9 cellular contexts compared by ENCODE assay signal in the genomic region with DNA sequence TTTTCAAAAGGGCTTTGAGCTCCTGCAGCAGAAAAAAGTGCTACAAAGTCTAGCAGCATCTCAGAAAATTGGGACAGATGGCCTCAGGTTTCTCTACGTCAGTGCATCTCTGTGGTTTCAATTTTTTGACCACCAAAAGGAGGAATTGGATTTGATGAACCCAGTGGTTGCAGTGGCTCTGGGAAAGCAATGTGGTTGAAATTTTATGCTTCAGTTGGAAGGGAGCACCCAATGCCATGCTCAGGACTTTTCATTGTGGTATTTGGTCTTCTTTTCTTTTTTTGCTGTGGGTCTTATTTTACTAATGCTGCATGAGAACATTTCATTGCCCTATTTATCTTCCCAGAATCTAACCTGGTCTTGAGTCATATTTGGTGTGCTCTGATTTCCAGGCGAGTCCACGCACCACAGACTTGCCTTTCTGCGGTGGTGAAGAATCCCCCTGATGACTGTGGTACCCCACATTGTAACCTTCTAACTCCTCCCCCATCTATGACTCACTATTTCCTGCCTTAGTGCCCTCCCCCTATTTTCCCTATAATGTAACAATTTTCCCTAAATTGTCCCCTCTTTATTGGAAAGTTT. TPM values are rescaled to one million over a fixed set of nuclear protein-coding genes. Genes with fewer than 3 reads are reported as not detected.
A peak's percentile ranks its signal among the peaks of the same experiment; 100 is the strongest.
DNase-seq lines count a peak whose midpoint lies in the region; ATAC-seq, FAIRE-seq and TF ChIP-seq lines count a peak whose summit lies in the region.
"Had no signal": no experiment of that assay in that cellular context is flagged by ENCODE, and none has a peak within 500 bp of the region (broad histone marks: within the 10 kb centered on the region; RNA-seq: fewer than 3 reads in every experiment).

No MANE protein-coding gene starts in this region.

- 76% methylated on average over 4 of the region's 4 CpGs for WGBS in pancreas, 2 donors

- H3K36me3 ChIP-seq in MG63 = no peaks in the 10 kb centered on the region
- H3K36me3 ChIP-seq in pancreas = no peaks in the 10 kb centered on the region
- no peaks in the 10 kb centered on the region for H3K36me3 ChIP-seq in A673 (ENCODE audit: insufficient read depth, low read length, poor library complexity, severe bottlenecking)

- H3K27ac ChIP-seq in pancreas = no peak overlapping the region
- no peak overlapping the region for H3K27ac ChIP-seq in A673 (ENCODE audit: low read depth, low read length, poor library complexity, severe bottlenecking)
- H3K27ac ChIP-seq: epithelial cell of prostate had no signal

- no peak overlapping the region for H3K4me3 ChIP-seq in MG63
- no peak overlapping the region for H3K4me3 ChIP-seq in pancreas
- no peak overlapping the region for H3K4me3 ChIP-seq in A673 (ENCODE audit: low read depth, low read length, poor library complexity, severe bottlenecking)

- FAIRE-seq in urothelium cell line (lab: Jason Lieb, UNC) = no peak
- FAIRE-seq in pancreas (lab: Jason Lieb, UNC) = no peak

- intact Hi-C loops in pancreas (cut with DNase I) = no loop called here
- intact Hi-C loops in A673 (cut with micrococcal nuclease; ENCODE audit: unreplicated experiment) = no loop called here

- H3K27me3 ChIP-seq in MG63 = peaks cover 2% of the 10 kb centered on the region; the same call in 1 of the 2 replicates
- no peaks in the 10 kb centered on the region for H3K27me3 ChIP-seq in pancreas
- H3K27me3 ChIP-seq in A673 (replicated peaks; ENCODE audit: insufficient read depth, low read depth, low read length, poor library complexity) = no peaks in the 10 kb centered on the region

- peak; percentile 48 for ATAC-seq in GM21447 (IDR thresholded peaks at IDR 0.05; ENCODE audit: unreplicated experiment)
- no peak for ATAC-seq in pancreas

- POLR2A ChIA-PET in A673 (lab: Charles Lee; ENCODE audit: low non-redundant PET) = no interaction called here

- DNase-seq in EH (ENCODE audit: low read depth) (peak; percentile 57), KBM-7 (peak; percentile 58), amniotic epithelial cell (ENCODE audit: low read depth) (peak; percentile 90), urothelium cell line (ENCODE audit: low spot score) (peak; percentile 28), MG63 (no peak), pancreas (no peak), A673 (ENCODE audit: low spot score) (no peak)

- TF ChIP-seq CTCF in pancreas (IDR thresholded peaks at IDR 0.05) (no peak), A673 (conservative IDR thresholded peaks at IDR 0.05; ENCODE audit: low read depth, low read length) (no peak)

- CTCF ChIA-PET in A673 (lab: Charles Lee) = no interaction called here

- H3K9me3 ChIP-seq in MG63 = no peaks in the 10 kb centered on the region
- H3K9me3 ChIP-seq in pancreas = no peaks in the 10 kb centered on the region
- no peaks in the 10 kb centered on the region for H3K9me3 ChIP-seq in A673 (ENCODE audit: low read depth, low read length, poor library complexity, severe bottlenecking)

- in situ Hi-C loops in KBM-7 (cut with MboI; ENCODE audit: low pct_unique_long_range_greater_than_20kb, low sequenced_read_pairs) = no loop called here

- H3K4me1 ChIP-seq in pancreas = peaks cover 0 to 1% (median 0%) of the 10 kb centered on the region in 3 donors
- peaks cover 20% of the 10 kb centered on the region for H3K4me1 ChIP-seq in A673 (ENCODE audit: insufficient read depth, low read length, poor library complexity, severe bottlenecking)

- no TSS peak for BruUV-seq in A673 (replicated peaks; lab: Mats Ljungman, UMichigan)

RNA-seq across cellular contexts. Expression of gene S1PR1, which starts 56.7 kb away (rescaled TPM):
- total RNA-seq in MG63 (2014; rRNA removed; shearing (Covaris generic); ENCODE audit: low replicate concordance) = 0.30 TPM in 1 of 2 replicates, not detected in the other
- total RNA-seq in pancreas (1 to 10 TPM; 2.3 to 6.5 (median 5.7) TPM), A673 (2021) (0.85 and 1.1 TPM in 2 replicates)
- 10 to 100 TPM in 1 of 2 donors, 1 to 10 TPM in 1; 4.0 to 10.1 TPM for polyA plus RNA-seq in pancreas

Comparison
In these comparisons a context has a peak if more than half of its experiments do, and no peak if none do; other contexts are left out.
1. DNase-seq: peak in EH (single experiment), KBM-7 (single experiment), amniotic epithelial cell (single experiment) and urothelium cell line (single experiment); none in MG63 (single experiment), pancreas (0 of 6) and A673 (single experiment).